10 cellular contexts compared by ENCODE assay signal in genomic region chr17:57948169-57948554, GRCh38. TPM values are rescaled to one million over a fixed set of nuclear protein-coding genes. Genes with fewer than 3 reads are reported as not detected.
DNase-seq lines count a peak whose midpoint lies in the region; ATAC-seq, FAIRE-seq and TF ChIP-seq lines count a peak whose summit lies in the region.
"Had no signal": no experiment of that assay in that cellular context is flagged by ENCODE, and none has a peak within 500 bp of the region (broad histone marks: within the 10 kb centered on the region; RNA-seq: fewer than 3 reads in every experiment).

No MANE protein-coding gene starts in this region.

- H3K36me3 ChIP-seq in adipocyte (ENCODE audit: control insufficient read depth, insufficient read depth, low read length, severe bottlenecking) (no peaks in the 10 kb centered on the region), keratinocyte (ENCODE audit: control insufficient read depth in 2 of 2, extremely low read depth in 1 of 2, insufficient read depth in 2 of 2, low read length in 2 of 2) (no peaks in the 10 kb centered on the region), skeletal muscle satellite cell (ENCODE audit: insufficient read depth, low read length) (no peaks in the 10 kb centered on the region), HAP-1 (replicated peaks) (no peaks in the 10 kb centered on the region)

- CTCF ChIA-PET in Calu3 (lab: Charles Lee): interaction anchor here (1.0 to 2.0 kb wide), 5 partner anchors 13 to 73 kb away, joined by 3 to 12 read pairs (median 5); no protein-coding TSS in a partner anchor
- CTCF ChIA-PET in activated naive CD4-positive, alpha-beta T cell treated with anti-CD3 and anti-CD28 coated beads, Interleukin-2, amount 10 ng/mL, durations not matched to agents 7 days and 5 days (lab: Charles Lee): interaction anchor here (0.6 to 1.8 kb wide), 4 partner anchors 37 to 164 kb away, joined by 3 to 7 read pairs (median 4); no protein-coding TSS in a partner anchor

- no peaks in the 10 kb centered on the region for H3K27me3 ChIP-seq in adipocyte (replicated peaks; ENCODE audit: control insufficient read depth, insufficient read depth, low read length)
- no peaks in the 10 kb centered on the region for H3K27me3 ChIP-seq in keratinocyte (ENCODE audit: control insufficient read depth, extremely low read depth, insufficient read depth, low read length)
- no peaks in the 10 kb centered on the region for H3K27me3 ChIP-seq in skeletal muscle satellite cell (ENCODE audit: control insufficient read depth, insufficient read depth, low read length)
- H3K27me3 ChIP-seq in HAP-1 (ENCODE audit: low read depth): no peaks in the 10 kb centered on the region

- dilution Hi-C loops in keratinocyte (cut with MboI; ENCODE audit: extremely low pct_ligation_motif_present, low sequenced_read_pairs): no loop called here

- no peak for FAIRE-seq in keratinocyte (lab: Jason Lieb, UNC)

- peaks cover 22% of the 10 kb centered on the region for H3K79me2 ChIP-seq in keratinocyte (ENCODE audit: control insufficient read depth, insufficient read depth, low read length)

- no peak overlapping the region for H2AFZ ChIP-seq in keratinocyte (ENCODE audit: control insufficient read depth, low read length)

- intact Hi-C loops in Calu3 (cut with micrococcal nuclease; ENCODE audit: unreplicated experiment): loop anchor here (2.0 to 5.0 kb wide), 2 partner anchors 41 to 71 kb away; partner anchors contain the start of gene VEZF1

- peak overlapping the region; percentile 87 for H3K27ac Mint-ChIP-seq in Calu3 (ENCODE audit: unreplicated experiment)
- H3K27ac Mint-ChIP-seq in activated naive CD4-positive, alpha-beta T cell treated with anti-CD3 and anti-CD28 coated beads, Interleukin-2, amount 10 ng/mL, durations not matched to agents 7 days and 5 days: no peak overlapping the region
- H3K27ac Mint-ChIP-seq: activated T-cell treated with anti-CD3 and anti-CD28 coated beads, Interleukin-2, amount 50 U/mL, for 72 hours had no signal

- H3K9ac ChIP-seq in adipocyte (ENCODE audit: low read length): peak overlapping the region; percentile 53
- peak overlapping the region; percentile 43 for H3K9ac ChIP-seq in keratinocyte (ENCODE audit: control insufficient read depth, extremely low read depth, insufficient read depth, low read length)
- H3K9ac ChIP-seq in skeletal muscle satellite cell (ENCODE audit: low read depth, low read length): peak overlapping the region; percentile 58

- H3K9me3 Mint-ChIP-seq in Calu3 (ENCODE audit: low read depth, unreplicated experiment): no peaks in the 10 kb centered on the region
- no peaks in the 10 kb centered on the region for H3K9me3 Mint-ChIP-seq in activated naive CD4-positive, alpha-beta T cell treated with anti-CD3 and anti-CD28 coated beads, Interleukin-2, amount 10 ng/mL, durations not matched to agents 7 days and 5 days
- H3K9me3 Mint-ChIP-seq: activated T-cell treated with anti-CD3 and anti-CD28 coated beads, Interleukin-2, amount 50 U/mL, for 72 hours; T-cell had no signal

- no peaks in the 10 kb centered on the region for H3K27me3 Mint-ChIP-seq in Calu3 (ENCODE audit: unreplicated experiment)
- H3K27me3 Mint-ChIP-seq in activated naive CD4-positive, alpha-beta T cell treated with anti-CD3 and anti-CD28 coated beads, Interleukin-2, amount 10 ng/mL, durations not matched to agents 7 days and 5 days: peaks cover 54% of the 10 kb centered on the region

- H3K9me3 ChIP-seq in adipocyte (ENCODE audit: control insufficient read depth, low read length): no peaks in the 10 kb centered on the region
- H3K9me3 ChIP-seq in keratinocyte (ENCODE audit: control insufficient read depth, low read depth, low read length): no peaks in the 10 kb centered on the region
- no peaks in the 10 kb centered on the region for H3K9me3 ChIP-seq in skeletal muscle satellite cell (replicated peaks; ENCODE audit: low read length)
- no peaks in the 10 kb centered on the region for H3K9me3 ChIP-seq in HAP-1

- H3K4me3 Mint-ChIP-seq in Calu3 (ENCODE audit: low read depth, unreplicated experiment): peak overlapping the region; percentile 49
- no peak overlapping the region for H3K4me3 Mint-ChIP-seq in activated naive CD4-positive, alpha-beta T cell treated with anti-CD3 and anti-CD28 coated beads, Interleukin-2, amount 10 ng/mL, durations not matched to agents 7 days and 5 days

- peaks cover 34% of the 10 kb centered on the region for H3K36me3 Mint-ChIP-seq in Calu3 (ENCODE audit: insufficient read depth, unreplicated experiment)
- H3K36me3 Mint-ChIP-seq in activated naive CD4-positive, alpha-beta T cell treated with anti-CD3 and anti-CD28 coated beads, Interleukin-2, amount 10 ng/mL, durations not matched to agents 7 days and 5 days: no peaks in the 10 kb centered on the region
- H3K36me3 Mint-ChIP-seq: T-cell had no signal

- DNase-seq in Calu3 (peak; percentile 26), adipocyte (ENCODE audit: low read depth) (no peak), keratinocyte (ENCODE audit: low read depth, low spot score) (no peak), HAP-1 (ENCODE audit: low spot score in 2 of 2) (no peak), DMS53 (lab: John Stamatoyannopoulos, UW) (no peak)
- DNase-seq in activated naive CD4-positive, alpha-beta T cell treated with anti-CD3 and anti-CD28 coated beads, Interleukin-2, amount 10 ng/mL, durations not matched to agents 7 days and 5 days: no peak
- DNase-seq: T-cell had no signal

- H3K27ac ChIP-seq in keratinocyte (ENCODE audit: control insufficient read depth, insufficient read depth, low read length): peak overlapping the region; percentile 82

- BruUV-seq in Calu3 (replicated peaks; lab: Mats Ljungman, UMichigan): no TSS peak

- in situ Hi-C loops in HAP-1 (cut with MboI; ENCODE audit: low sequenced_read_pairs): loop anchor here (5.0 kb wide), 1 partner anchor 41 kb away; no protein-coding TSS in a partner anchor

- no peak overlapping the region for H3K4me3 ChIP-seq in adipocyte (ENCODE audit: low read length)
- peak overlapping the region in 1 of 3 experiments; percentile 21 for H3K4me3 ChIP-seq in keratinocyte (ENCODE audit: control insufficient read depth in 2 of 3, extremely low read depth in 1 of 3, insufficient read depth in 2 of 3, low read depth in 1 of 3, low read length in 3 of 3)
- H3K4me3 ChIP-seq in skeletal muscle satellite cell (ENCODE audit: low read length): peak overlapping the region; percentile 30
- H3K4me3 ChIP-seq in HAP-1: no peak overlapping the region

- no peaks in the 10 kb centered on the region for H3K9me1 ChIP-seq in keratinocyte (ENCODE audit: control insufficient read depth, extremely low read depth, insufficient read depth, low read length)

- TF ChIP-seq CTCF in Calu3 (IDR thresholded peaks at IDR 0.05; ENCODE audit: unreplicated experiment): no peak
- TF ChIP-seq CTCF in keratinocyte (optimal IDR thresholded peaks at IDR 0.05 in 1 of 3, IDR thresholded peaks at IDR 0.05 in 1 of 3, conservative IDR thresholded peaks at IDR 0.05 in 1 of 3; ENCODE audit: extremely low read depth in 1 of 3, insufficient read depth in 2 of 3, low read length in 3 of 3): no peak

- H3K4me2 ChIP-seq in keratinocyte (ENCODE audit: control insufficient read depth, extremely low read depth, insufficient read depth, low read depth, low read length) (peak overlapping the region; percentile 40), skeletal muscle satellite cell (ENCODE audit: low read length) (peak overlapping the region; percentile 63)

- ATAC-seq in HG03159 (IDR thresholded peaks at IDR 0.05; ENCODE audit: unreplicated experiment): no peak
- ATAC-seq: T-cell had no signal

- H3K4me1 ChIP-seq in adipocyte (ENCODE audit: control insufficient read depth, insufficient read depth, low read length): peaks cover 73% of the 10 kb centered on the region
- peaks cover 52% of the 10 kb centered on the region for H3K4me1 ChIP-seq in keratinocyte (ENCODE audit: control insufficient read depth, extremely low read depth, insufficient read depth, low read length)
- H3K4me1 ChIP-seq in skeletal muscle satellite cell (ENCODE audit: control insufficient read depth, insufficient read depth, low read length): peaks cover 82% of the 10 kb centered on the region
- H3K4me1 ChIP-seq in HAP-1: peaks cover 59% of the 10 kb centered on the region

- peaks cover 54% of the 10 kb centered on the region for H3K4me1 Mint-ChIP-seq in Calu3 (ENCODE audit: low read depth, unreplicated experiment)
- peaks cover 53% of the 10 kb centered on the region for H3K4me1 Mint-ChIP-seq in activated naive CD4-positive, alpha-beta T cell treated with anti-CD3 and anti-CD28 coated beads, Interleukin-2, amount 10 ng/mL, durations not matched to agents 7 days and 5 days

- no peaks in the 10 kb centered on the region for H4K20me1 ChIP-seq in keratinocyte (ENCODE audit: control insufficient read depth, extremely low read depth, insufficient read depth, low read length)

RNA-seq across cellular contexts. Expression of gene CUEDC1, which starts 7.0 kb away (rescaled TPM):
- total RNA-seq in Calu3 (2022): 30.9 and 34.7 TPM in 2 replicates
- 12.9 to 18.7 TPM (median 14.4 TPM) in 3 replicates for polyA plus RNA-seq in keratinocyte
- polyA plus RNA-seq in keratinocyte (2011; ENCODE audit: low read depth): 3.6 TPM
- 11.2 and 13.6 TPM in 2 replicates for polyA plus RNA-seq in keratinocyte (2011; cell fraction: cytosol; rRNA removed)
- 31.3 and 40.1 TPM in 2 replicates for polyA plus RNA-seq in keratinocyte (2011; cell fraction: nucleus; rRNA removed)
- 6.4 and 19.7 TPM in 2 replicates for polyA plus RNA-seq in keratinocyte (2012; ENCODE audit: low replicate concordance)
- 13.5 to 25.5 TPM (median 14.4 TPM) in 3 replicates for polyA minus RNA-seq in keratinocyte
- 18.4 TPM for polyA minus RNA-seq in keratinocyte (2011; cell fraction: cytosol; rRNA and poly(A)+ RNA removed)
- 13.1 and 14.2 TPM in 2 replicates for polyA minus RNA-seq in keratinocyte (2011; cell fraction: nucleus; rRNA and poly(A)+ RNA removed)
- 9.4 and 15.7 TPM in 2 replicates for total RNA-seq in skeletal muscle satellite cell (2012; rRNA removed)

RNA-seq across cellular contexts. Expression of gene VEZF1, which starts 39.9 kb away (rescaled TPM):
- total RNA-seq in Calu3 (2022): 33.4 and 40.4 TPM in 2 replicates
- 13.7 to 25.3 TPM (median 22.8 TPM) in 3 replicates for polyA plus RNA-seq in keratinocyte
- 6.9 TPM for polyA plus RNA-seq in keratinocyte (2011; ENCODE audit: low read depth)
- polyA plus RNA-seq in keratinocyte (2011; cell fraction: cytosol; rRNA removed): 14.0 and 21.3 TPM in 2 replicates
- 19.0 and 24.6 TPM in 2 replicates for polyA plus RNA-seq in keratinocyte (2011; cell fraction: nucleus; rRNA removed)
- polyA plus RNA-seq in keratinocyte (2012; ENCODE audit: low replicate concordance): 10.7 and 25.3 TPM in 2 replicates
- 27.9 to 46.1 TPM (median 35.7 TPM) in 3 replicates for polyA minus RNA-seq in keratinocyte
- 18.4 TPM for polyA minus RNA-seq in keratinocyte (2011; cell fraction: cytosol; rRNA and poly(A)+ RNA removed)
- 14.5 and 22.1 TPM in 2 replicates for polyA minus RNA-seq in keratinocyte (2011; cell fraction: nucleus; rRNA and poly(A)+ RNA removed)
- total RNA-seq in skeletal muscle satellite cell (2012; rRNA removed): 24.6 and 24.9 TPM in 2 replicates

RNA-seq across cellular contexts. Expression of gene SRSF1, which starts 58.9 kb away (rescaled TPM):
- total RNA-seq in Calu3 (2022): 232 and 239 TPM in 2 replicates
- 149 to 272 TPM (median 167 TPM) in 3 replicates for polyA plus RNA-seq in keratinocyte
- polyA plus RNA-seq in keratinocyte (2011; ENCODE audit: low read depth): 213 TPM
- polyA plus RNA-seq in keratinocyte (2011; cell fraction: cytosol; rRNA removed): 111 and 149 TPM in 2 replicates
- 170 and 203 TPM in 2 replicates for polyA plus RNA-seq in keratinocyte (2011; cell fraction: nucleus; rRNA removed)
- polyA plus RNA-seq in keratinocyte (2012; ENCODE audit: low replicate concordance): 59.2 and 242 TPM in 2 replicates
- 172 to 282 TPM (median 183 TPM) in 3 replicates for polyA minus RNA-seq in keratinocyte
- polyA minus RNA-seq in keratinocyte (2011; cell fraction: cytosol; rRNA and poly(A)+ RNA removed): 254 TPM
- polyA minus RNA-seq in keratinocyte (2011; cell fraction: nucleus; rRNA and poly(A)+ RNA removed): 194 and 199 TPM in 2 replicates
- total RNA-seq in skeletal muscle satellite cell (2012; rRNA removed): 365 and 445 TPM in 2 replicates
